In genomic region chr14:70881549-70882174, GRCh38 we compare ENCODE assay signal across 10 cellular contexts. TPM values are rescaled to one million over a fixed set of nuclear protein-coding genes. Genes with fewer than 3 reads are reported as not detected.
DNase-seq lines count a peak whose midpoint lies in the region; ATAC-seq, FAIRE-seq and TF ChIP-seq lines count a peak whose summit lies in the region.
"Had no signal": no experiment of that assay in that cellular context is flagged by ENCODE, and none has a peak within 500 bp of the region (broad histone marks: within the 10 kb centered on the region; RNA-seq: fewer than 3 reads in every experiment).

No MANE protein-coding gene starts in this region.

- no peak overlapping the region for H3K27ac ChIP-seq in gastroesophageal sphincter
- H3K27ac ChIP-seq in SJCRH30: no peak overlapping the region

- intact Hi-C loops in Calu3 (cut with micrococcal nuclease; ENCODE audit: unreplicated experiment): no loop called here

- FAIRE-seq in urothelium cell line (lab: Jason Lieb, UNC): peak; percentile 46

- POLR2A ChIA-PET in activated naive CD8-positive, alpha-beta T cell treated with anti-CD3 and anti-CD28 coated beads, Interleukin-2, amount 10 ng/mL, durations not matched to agents 7 days and 5 days (lab: Charles Lee): interaction anchor here (1.6 to 8.5 kb wide), 2 partner anchors 10 to 26 kb away, joined by 4 to 132 read pairs; partner anchors contain the start of gene PCNX1

- WGBS in gastroesophageal sphincter (ENCODE audit: low coverage in 1 of 2), 2 donors: 59 to 61% methylated on average over 7 of the region's 7 CpGs

- no peaks in the 10 kb centered on the region for H3K27me3 ChIP-seq in gastroesophageal sphincter
- H3K27me3 ChIP-seq in SJCRH30: no peaks in the 10 kb centered on the region

- no peak for TF ChIP-seq CTCF in NB4 (IDR thresholded peaks at IDR 0.05; ENCODE audit: low read depth, low read length)
- TF ChIP-seq CTCF in gastroesophageal sphincter (IDR thresholded peaks at IDR 0.05): no peak
- TF ChIP-seq CTCF in Calu3 (IDR thresholded peaks at IDR 0.05; ENCODE audit: unreplicated experiment): no peak

- no peak for TF ChIP-seq EP300 in gastroesophageal sphincter (IDR thresholded peaks at IDR 0.05)

- H3K4me3 Mint-ChIP-seq in activated naive CD8-positive, alpha-beta T cell treated with anti-CD3 and anti-CD28 coated beads, Interleukin-2, amount 10 ng/mL, durations not matched to agents 7 days and 5 days: no peak overlapping the region
- H3K4me3 Mint-ChIP-seq in activated naive CD8-positive, alpha-beta T cell treated with anti-CD3 and anti-CD28 coated beads, Interleukin-2, amount 50 U/mL, for 24 hours: no peak overlapping the region
- no peak overlapping the region for H3K4me3 Mint-ChIP-seq in Calu3 (ENCODE audit: low read depth, unreplicated experiment)
- H3K4me3 Mint-ChIP-seq: type B pancreatic cell had no signal

- TF ChIP-seq POLR2A in NB4 (IDR thresholded peaks at IDR 0.05; ENCODE audit: extremely low read depth, insufficient read length) (peak; percentile 32), gastroesophageal sphincter (IDR thresholded peaks at IDR 0.05) (no peak)

- H3K9me3 ChIP-seq in gastroesophageal sphincter (no peaks in the 10 kb centered on the region), SJCRH30 (replicated peaks) (no peaks in the 10 kb centered on the region)

- H3K27ac Mint-ChIP-seq in activated naive CD8-positive, alpha-beta T cell treated with anti-CD3 and anti-CD28 coated beads, Interleukin-2, amount 10 ng/mL, durations not matched to agents 7 days and 5 days: peak overlapping the region; percentile 50
- no peak overlapping the region for H3K27ac Mint-ChIP-seq in activated naive CD8-positive, alpha-beta T cell treated with anti-CD3 and anti-CD28 coated beads, Interleukin-2, amount 50 U/mL, for 24 hours
- no peak overlapping the region for H3K27ac Mint-ChIP-seq in Calu3 (ENCODE audit: unreplicated experiment)
- H3K27ac Mint-ChIP-seq: type B pancreatic cell had no signal

- H3K4me3 ChIP-seq in NB4 (ENCODE audit: low read depth, low read length): peak overlapping the region; percentile 45
- H3K4me3 ChIP-seq in gastroesophageal sphincter: no peak overlapping the region
- H3K4me3 ChIP-seq in SJCRH30: no peak overlapping the region

- no peaks in the 10 kb centered on the region for H3K4me1 ChIP-seq in gastroesophageal sphincter
- H3K4me1 ChIP-seq in SJCRH30: no peaks in the 10 kb centered on the region

- DNase-seq in activated naive CD8-positive, alpha-beta T cell treated with anti-CD3 and anti-CD28 coated beads, Interleukin-2, amount 10 ng/mL, durations not matched to agents 7 days and 5 days: no peak
- no peak for DNase-seq in activated naive CD8-positive, alpha-beta T cell treated with anti-CD3 and anti-CD28 coated beads, Interleukin-2, amount 50 U/mL, for 24 hours
- DNase-seq in NB4 (ENCODE audit: low read depth) (peak; percentile 95), urothelium cell line (ENCODE audit: low spot score) (no peak), Calu3 (no peak), SJCRH30 (no peak)
- DNase-seq: GDM1 had no signal

- no peak for ATAC-seq in activated naive CD8-positive, alpha-beta T cell treated with anti-CD3 and anti-CD28 coated beads, Interleukin-2, amount 10 ng/mL, durations not matched to agents 7 days and 5 days (ENCODE audit: low read depth)
- no peak for ATAC-seq in activated naive CD8-positive, alpha-beta T cell treated with anti-CD3 and anti-CD28 coated beads, Interleukin-2, amount 50 U/mL, for 24 hours
- ATAC-seq in HG02870 (IDR thresholded peaks at IDR 0.05; ENCODE audit: unreplicated experiment) (peak; percentile 72), gastroesophageal sphincter (no peak)

- H3K4me1 Mint-ChIP-seq in activated naive CD8-positive, alpha-beta T cell treated with anti-CD3 and anti-CD28 coated beads, Interleukin-2, amount 10 ng/mL, durations not matched to agents 7 days and 5 days: peaks cover 58% of the 10 kb centered on the region
- H3K4me1 Mint-ChIP-seq in activated naive CD8-positive, alpha-beta T cell treated with anti-CD3 and anti-CD28 coated beads, Interleukin-2, amount 50 U/mL, for 24 hours: peaks cover 47% of the 10 kb centered on the region
- H3K4me1 Mint-ChIP-seq in Calu3 (ENCODE audit: low read depth, unreplicated experiment): no peaks in the 10 kb centered on the region

- no peaks in the 10 kb centered on the region for H3K36me3 ChIP-seq in gastroesophageal sphincter
- no peaks in the 10 kb centered on the region for H3K36me3 ChIP-seq in SJCRH30

- H3K9me3 Mint-ChIP-seq in activated naive CD8-positive, alpha-beta T cell treated with anti-CD3 and anti-CD28 coated beads, Interleukin-2, amount 10 ng/mL, durations not matched to agents 7 days and 5 days: peaks cover 6% of the 10 kb centered on the region
- no peaks in the 10 kb centered on the region for H3K9me3 Mint-ChIP-seq in activated naive CD8-positive, alpha-beta T cell treated with anti-CD3 and anti-CD28 coated beads, Interleukin-2, amount 50 U/mL, for 24 hours
- H3K9me3 Mint-ChIP-seq in Calu3 (ENCODE audit: low read depth, unreplicated experiment): no peaks in the 10 kb centered on the region
- H3K9me3 Mint-ChIP-seq: type B pancreatic cell had no signal

- no peaks in the 10 kb centered on the region for H3K27me3 Mint-ChIP-seq in activated naive CD8-positive, alpha-beta T cell treated with anti-CD3 and anti-CD28 coated beads, Interleukin-2, amount 10 ng/mL, durations not matched to agents 7 days and 5 days
- no peaks in the 10 kb centered on the region for H3K27me3 Mint-ChIP-seq in activated naive CD8-positive, alpha-beta T cell treated with anti-CD3 and anti-CD28 coated beads, Interleukin-2, amount 50 U/mL, for 24 hours
- H3K27me3 Mint-ChIP-seq in Calu3 (ENCODE audit: unreplicated experiment): peaks cover 9% of the 10 kb centered on the region

- peaks cover 6% of the 10 kb centered on the region for H3K36me3 Mint-ChIP-seq in activated naive CD8-positive, alpha-beta T cell treated with anti-CD3 and anti-CD28 coated beads, Interleukin-2, amount 10 ng/mL, durations not matched to agents 7 days and 5 days
- H3K36me3 Mint-ChIP-seq in activated naive CD8-positive, alpha-beta T cell treated with anti-CD3 and anti-CD28 coated beads, Interleukin-2, amount 50 U/mL, for 24 hours (ENCODE audit: low read depth): no peaks in the 10 kb centered on the region
- H3K36me3 Mint-ChIP-seq in Calu3 (ENCODE audit: insufficient read depth, unreplicated experiment): no peaks in the 10 kb centered on the region
- H3K36me3 Mint-ChIP-seq: type B pancreatic cell had no signal

- no TSS peak for BruUV-seq in Calu3 (replicated peaks; lab: Mats Ljungman, UMichigan)

- CTCF ChIA-PET in Calu3 (lab: Charles Lee): interaction anchor here (0.6 kb wide), 1 partner anchor 59 kb away, joined by 13 read pairs; no protein-coding TSS in a partner anchor

RNA-seq across cellular contexts. Expression of gene PCNX1, which starts 25.6 kb away (rescaled TPM):
- 10 to 100 TPM; 80.0 to 93.0 TPM for total RNA-seq in activated naive CD8-positive, alpha-beta T cell treated with anti-CD3 and anti-CD28 coated beads, Interleukin-2, amount 10 ng/mL, durations not matched to agents 7 days and 5 days
- total RNA-seq in gastroesophageal sphincter: 10 to 100 TPM; 47.1 to 73.6 (median 66.2) TPM
- total RNA-seq in Calu3 (2022): 30.4 and 34.1 TPM in 2 replicates
- 32.7 and 40.3 TPM in 2 replicates for total RNA-seq in SJCRH30 (2014; rRNA removed; shearing (Covaris generic))
